ENCODE assay signal across 2 cellular contexts in the genomic region with DNA sequence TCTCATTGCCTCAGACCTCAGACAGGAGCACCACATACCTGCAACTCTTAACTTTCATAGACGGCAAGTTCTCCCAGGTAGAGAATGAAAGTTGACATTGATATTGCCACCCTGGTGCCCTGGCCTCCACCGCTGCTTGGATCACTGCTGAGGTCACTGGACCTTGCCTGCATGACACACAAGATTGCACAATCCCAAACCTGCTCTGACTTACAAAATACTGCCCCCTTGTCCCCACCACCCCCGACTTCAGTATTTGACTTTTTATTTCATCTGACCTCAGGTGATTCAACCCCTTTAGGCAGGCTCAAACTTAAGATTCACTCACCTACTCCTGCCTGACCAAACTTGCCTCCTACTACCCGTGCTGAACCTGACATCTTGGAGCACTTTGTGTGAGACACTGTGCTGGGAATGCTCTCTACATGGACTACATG.
TF ChIP-seq lines count a peak whose summit lies in the region.

No MANE protein-coding gene starts in this region.

TF ChIP-seq in GM23338, 12 proteins besides CTCF, POLR2A, EP300 and RAD21 (continued from another document):
- TF ChIP-seq, protein P1, sequence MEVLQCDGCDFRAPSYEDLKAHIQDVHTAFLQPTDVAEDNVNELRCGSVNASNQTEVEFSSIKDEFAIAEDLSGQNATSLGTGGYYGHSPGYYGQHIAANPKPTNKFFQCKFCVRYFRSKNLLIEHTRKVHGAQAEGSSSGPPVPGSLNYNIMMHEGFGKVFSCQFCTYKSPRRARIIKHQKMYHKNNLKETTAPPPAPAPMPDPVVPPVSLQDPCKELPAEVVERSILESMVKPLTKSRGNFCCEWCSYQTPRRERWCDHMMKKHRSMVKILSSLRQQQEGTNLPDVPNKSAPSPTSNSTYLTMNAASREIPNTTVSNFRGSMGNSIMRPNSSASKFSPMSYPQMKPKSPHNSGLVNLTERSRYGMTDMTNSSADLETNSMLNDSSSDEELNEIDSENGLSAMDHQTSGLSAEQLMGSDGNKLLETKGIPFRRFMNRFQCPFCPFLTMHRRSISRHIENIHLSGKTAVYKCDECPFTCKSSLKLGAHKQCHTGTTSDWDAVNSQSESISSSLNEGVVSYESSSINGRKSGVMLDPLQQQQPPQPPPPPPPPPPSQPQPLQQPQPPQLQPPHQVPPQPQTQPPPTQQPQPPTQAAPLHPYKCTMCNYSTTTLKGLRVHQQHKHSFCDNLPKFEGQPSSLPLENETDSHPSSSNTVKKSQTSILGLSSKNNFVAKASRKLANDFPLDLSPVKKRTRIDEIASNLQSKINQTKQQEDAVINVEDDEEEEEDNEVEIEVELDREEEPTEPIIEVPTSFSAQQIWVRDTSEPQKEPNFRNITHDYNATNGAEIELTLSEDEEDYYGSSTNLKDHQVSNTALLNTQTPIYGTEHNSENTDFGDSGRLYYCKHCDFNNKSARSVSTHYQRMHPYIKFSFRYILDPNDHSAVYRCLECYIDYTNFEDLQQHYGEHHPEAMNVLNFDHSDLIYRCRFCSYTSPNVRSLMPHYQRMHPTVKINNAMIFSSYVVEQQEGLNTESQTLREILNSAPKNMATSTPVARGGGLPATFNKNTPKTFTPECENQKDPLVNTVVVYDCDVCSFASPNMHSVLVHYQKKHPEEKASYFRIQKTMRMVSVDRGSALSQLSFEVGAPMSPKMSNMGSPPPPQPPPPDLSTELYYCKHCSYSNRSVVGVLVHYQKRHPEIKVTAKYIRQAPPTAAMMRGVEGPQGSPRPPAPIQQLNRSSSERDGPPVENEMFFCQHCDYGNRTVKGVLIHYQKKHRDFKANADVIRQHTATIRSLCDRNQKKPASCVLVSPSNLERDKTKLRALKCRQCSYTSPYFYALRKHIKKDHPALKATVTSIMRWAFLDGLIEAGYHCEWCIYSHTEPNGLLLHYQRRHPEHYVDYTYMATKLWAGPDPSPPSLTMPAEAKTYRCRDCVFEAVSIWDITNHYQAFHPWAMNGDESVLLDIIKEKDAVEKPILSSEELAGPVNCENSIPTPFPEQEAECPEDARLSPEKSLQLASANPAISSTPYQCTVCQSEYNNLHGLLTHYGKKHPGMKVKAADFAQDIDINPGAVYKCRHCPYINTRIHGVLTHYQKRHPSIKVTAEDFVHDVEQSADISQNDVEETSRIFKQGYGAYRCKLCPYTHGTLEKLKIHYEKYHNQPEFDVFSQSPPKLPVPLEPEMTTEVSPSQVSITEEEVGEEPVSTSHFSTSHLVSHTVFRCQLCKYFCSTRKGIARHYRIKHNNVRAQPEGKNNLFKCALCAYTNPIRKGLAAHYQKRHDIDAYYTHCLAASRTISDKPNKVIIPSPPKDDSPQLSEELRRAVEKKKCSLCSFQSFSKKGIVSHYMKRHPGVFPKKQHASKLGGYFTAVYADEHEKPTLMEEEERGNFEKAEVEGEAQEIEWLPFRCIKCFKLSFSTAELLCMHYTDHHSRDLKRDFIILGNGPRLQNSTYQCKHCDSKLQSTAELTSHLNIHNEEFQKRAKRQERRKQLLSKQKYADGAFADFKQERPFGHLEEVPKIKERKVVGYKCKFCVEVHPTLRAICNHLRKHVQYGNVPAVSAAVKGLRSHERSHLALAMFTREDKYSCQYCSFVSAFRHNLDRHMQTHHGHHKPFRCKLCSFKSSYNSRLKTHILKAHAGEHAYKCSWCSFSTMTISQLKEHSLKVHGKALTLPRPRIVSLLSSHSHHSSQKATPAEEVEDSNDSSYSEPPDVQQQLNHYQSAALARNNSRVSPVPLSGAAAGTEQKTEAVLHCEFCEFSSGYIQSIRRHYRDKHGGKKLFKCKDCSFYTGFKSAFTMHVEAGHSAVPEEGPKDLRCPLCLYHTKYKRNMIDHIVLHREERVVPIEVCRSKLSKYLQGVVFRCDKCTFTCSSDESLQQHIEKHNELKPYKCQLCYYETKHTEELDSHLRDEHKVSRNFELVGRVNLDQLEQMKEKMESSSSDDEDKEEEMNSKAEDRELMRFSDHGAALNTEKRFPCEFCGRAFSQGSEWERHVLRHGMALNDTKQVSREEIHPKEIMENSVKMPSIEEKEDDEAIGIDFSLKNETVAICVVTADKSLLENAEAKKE (CRISPR knock-in tag; IDR thresholded peaks at IDR 0.05), result no peak

TF ChIP-seq in K562, 482 proteins besides CTCF, POLR2A, EP300 and RAD21 (continued from another document):
- TF ChIP-seq, protein P2, sequence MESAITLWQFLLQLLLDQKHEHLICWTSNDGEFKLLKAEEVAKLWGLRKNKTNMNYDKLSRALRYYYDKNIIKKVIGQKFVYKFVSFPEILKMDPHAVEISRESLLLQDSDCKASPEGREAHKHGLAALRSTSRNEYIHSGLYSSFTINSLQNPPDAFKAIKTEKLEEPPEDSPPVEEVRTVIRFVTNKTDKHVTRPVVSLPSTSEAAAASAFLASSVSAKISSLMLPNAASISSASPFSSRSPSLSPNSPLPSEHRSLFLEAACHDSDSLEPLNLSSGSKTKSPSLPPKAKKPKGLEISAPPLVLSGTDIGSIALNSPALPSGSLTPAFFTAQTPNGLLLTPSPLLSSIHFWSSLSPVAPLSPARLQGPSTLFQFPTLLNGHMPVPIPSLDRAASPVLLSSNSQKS (CRISPR knock-in tag; IDR thresholded peaks at IDR 0.05), result no peak
- peak; percentile 97 for TF ChIP-seq CEBPB (tag; IDR thresholded peaks at IDR 0.05)
- peak; percentile 38; the same call in 1 of the 2 replicates for TF ChIP-seq FOSL1 (tag; conservative IDR thresholded peaks at IDR 0.05)
- no peak for TF ChIP-seq STAG1 (CRISPR knock-in tag; IDR thresholded peaks at IDR 0.05; ENCODE audit: borderline replicate concordance)
- TF ChIP-seq HNRNPUL1 (IDR thresholded peaks at IDR 0.05; ENCODE audit: low read length), result no peak
- TF ChIP-seq ATF7 (IDR thresholded peaks at IDR 0.05), result 0 out of 2 replicates have a peak, but pooled peaks have one; percentile 17
- no peak for TF ChIP-seq HNRNPLL (IDR thresholded peaks at IDR 0.05; ENCODE audit: low read depth, low read length, poor library complexity, severe bottlenecking)
- TF ChIP-seq, protein P3, sequence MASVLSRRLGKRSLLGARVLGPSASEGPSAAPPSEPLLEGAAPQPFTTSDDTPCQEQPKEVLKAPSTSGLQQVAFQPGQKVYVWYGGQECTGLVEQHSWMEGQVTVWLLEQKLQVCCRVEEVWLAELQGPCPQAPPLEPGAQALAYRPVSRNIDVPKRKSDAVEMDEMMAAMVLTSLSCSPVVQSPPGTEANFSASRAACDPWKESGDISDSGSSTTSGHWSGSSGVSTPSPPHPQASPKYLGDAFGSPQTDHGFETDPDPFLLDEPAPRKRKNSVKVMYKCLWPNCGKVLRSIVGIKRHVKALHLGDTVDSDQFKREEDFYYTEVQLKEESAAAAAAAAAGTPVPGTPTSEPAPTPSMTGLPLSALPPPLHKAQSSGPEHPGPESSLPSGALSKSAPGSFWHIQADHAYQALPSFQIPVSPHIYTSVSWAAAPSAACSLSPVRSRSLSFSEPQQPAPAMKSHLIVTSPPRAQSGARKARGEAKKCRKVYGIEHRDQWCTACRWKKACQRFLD (CRISPR knock-in tag; IDR thresholded peaks at IDR 0.05), result no peak
- no peak for TF ChIP-seq ETS2 (tag; IDR thresholded peaks at IDR 0.05; ENCODE audit: borderline replicate concordance, poor library complexity, severe bottlenecking)
- TF ChIP-seq MTA1 (IDR thresholded peaks at IDR 0.05; ENCODE audit: borderline replicate concordance), result no peak
- no peak for TF ChIP-seq PHB (CRISPR knock-in tag; IDR thresholded peaks at IDR 0.05)
- TF ChIP-seq ZKSCAN1 (IDR thresholded peaks at IDR 0.05; ENCODE audit: low read depth, low read length), result no peak
- TF ChIP-seq, protein P4, sequence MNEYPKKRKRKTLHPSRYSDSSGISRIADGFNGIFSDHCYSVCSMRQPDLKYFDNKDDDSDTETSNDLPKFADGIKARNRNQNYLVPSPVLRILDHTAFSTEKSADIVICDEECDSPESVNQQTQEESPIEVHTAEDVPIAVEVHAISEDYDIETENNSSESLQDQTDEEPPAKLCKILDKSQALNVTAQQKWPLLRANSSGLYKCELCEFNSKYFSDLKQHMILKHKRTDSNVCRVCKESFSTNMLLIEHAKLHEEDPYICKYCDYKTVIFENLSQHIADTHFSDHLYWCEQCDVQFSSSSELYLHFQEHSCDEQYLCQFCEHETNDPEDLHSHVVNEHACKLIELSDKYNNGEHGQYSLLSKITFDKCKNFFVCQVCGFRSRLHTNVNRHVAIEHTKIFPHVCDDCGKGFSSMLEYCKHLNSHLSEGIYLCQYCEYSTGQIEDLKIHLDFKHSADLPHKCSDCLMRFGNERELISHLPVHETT (CRISPR knock-in tag; conservative IDR thresholded peaks at IDR 0.05 in 1 of 2, IDR thresholded peaks at IDR 0.05 in 1 of 2), result no peak
- no peak for TF ChIP-seq NR4A1 (CRISPR knock-in tag; IDR thresholded peaks at IDR 0.05)
- no peak for TF ChIP-seq NR4A1 (tag; IDR thresholded peaks at IDR 0.05)
- TF ChIP-seq TRIM24 (IDR thresholded peaks at IDR 0.05), result peak; percentile 30 to 46; a peak in 1 of 4 replicates
- TF ChIP-seq ZNF354B (CRISPR knock-in tag; IDR thresholded peaks at IDR 0.05), result no peak
- TF ChIP-seq ZNF263 (CRISPR knock-in tag; IDR thresholded peaks at IDR 0.05; ENCODE audit: borderline replicate concordance), result no peak
- no peak for TF ChIP-seq CAMTA2 (CRISPR knock-in tag; conservative IDR thresholded peaks at IDR 0.05)
- TF ChIP-seq PHF21A (IDR thresholded peaks at IDR 0.05; ENCODE audit: borderline replicate concordance, low read depth), result no peak
- no peak for TF ChIP-seq ZNF766 (CRISPR knock-in tag; conservative IDR thresholded peaks at IDR 0.05)
- TF ChIP-seq NR2C1 (IDR thresholded peaks at IDR 0.05), result no peak
- no peak for TF ChIP-seq NR2C1 (tag; IDR thresholded peaks at IDR 0.05)
- no peak for TF ChIP-seq RAD51 (IDR thresholded peaks at IDR 0.05; ENCODE audit: borderline replicate concordance, low read depth)
- TF ChIP-seq ZNF224 (CRISPR knock-in tag; IDR thresholded peaks at IDR 0.05), result no peak
- no peak for TF ChIP-seq SIN3A (IDR thresholded peaks at IDR 0.05; ENCODE audit: borderline replicate concordance in 2 of 2, control insufficient read depth in 1 of 2, low read depth in 2 of 2, low read length in 2 of 2)
